ENCODE assay signal across 18 cellular contexts in genomic region chr11:46341454-46341853, GRCh38. TPM values are rescaled to one million over a fixed set of nuclear protein-coding genes. Genes with fewer than 3 reads are reported as not detected.
DNase-seq lines count a peak whose midpoint lies in the region; ATAC-seq, FAIRE-seq and TF ChIP-seq lines count a peak whose summit lies in the region.
"Had no signal": no experiment of that assay in that cellular context is flagged by ENCODE, and none has a peak within 500 bp of the region (broad histone marks: within the 10 kb centered on the region; RNA-seq: fewer than 3 reads in every experiment).

No MANE protein-coding gene starts in this region.

- TF ChIP-seq EP300 in HepG2 (IDR thresholded peaks at IDR 0.05; ENCODE audit: low read depth in 2 of 2, low read length in 2 of 2) (no peak), HepG2 (CRISPR knock-in tag; IDR thresholded peaks at IDR 0.05; ENCODE audit: borderline replicate concordance) (no peak)

- FAIRE-seq in HepG2 (lab: Jason Lieb, UNC): no peak
- FAIRE-seq: D721Med, pancreas had no signal

- peaks cover 48% of the 10 kb centered on the region for H3K4me1 Mint-ChIP-seq in T-helper 17 cell

- TF ChIP-seq CTCF in HepG2 (CRISPR knock-in tag; IDR thresholded peaks at IDR 0.05) (no peak), right lobe of liver (IDR thresholded peaks at IDR 0.05) (no peak), upper lobe of right lung (IDR thresholded peaks at IDR 0.05) (no peak)

- in situ Hi-C loops in HepG2 (cut with HindIII; ENCODE audit: extremely low pct_ligation_motif_present, low pct_unique_long_range_greater_than_20kb): no loop called here

- no peaks in the 10 kb centered on the region for H3K27me3 Mint-ChIP-seq in T-helper 17 cell
- H3K27me3 Mint-ChIP-seq: activated T-cell treated with anti-CD3 and anti-CD28 coated beads, Interleukin-2, amount 50 U/mL, for 24 hours had no signal

- CTCF ChIA-PET in HepG2 (lab: Yijun Ruan, JAX; ENCODE audit: low intra/inter-chr PET ratio, low total read pairs): no interaction called here

- no TSS peak for BruUV-seq in HepG2 (replicated peaks; lab: Mats Ljungman, UMichigan)

- POLR2A ChIA-PET in HepG2 (lab: Yijun Ruan, JAX): no interaction called here

- H3K4me2 ChIP-seq in HepG2 (ENCODE audit: low read depth, low read length): no peak overlapping the region

- no peaks in the 10 kb centered on the region for H3K79me2 ChIP-seq in HepG2 (ENCODE audit: insufficient read depth, low read length)

- no peak for TF ChIP-seq RAD21 in HepG2 (CRISPR knock-in tag; IDR thresholded peaks at IDR 0.05)

- H3K4me3 Mint-ChIP-seq in T-helper 17 cell: no peak overlapping the region
- H3K4me3 Mint-ChIP-seq: activated CD8-positive, alpha-beta T cell treated with anti-CD3 and anti-CD28 coated beads, Interleukin-2, amount 10 ng/mL, durations not matched to agents 7 days and 5 days; activated T-cell treated with anti-CD3 and anti-CD28 coated beads, Interleukin-2, amount 50 U/mL, for 24 hours had no signal

- 35% methylated on average over 3 of the region's 3 CpGs for WGBS in HepG2 (ENCODE audit: low lambda C conversion rate)
- 60% methylated on average over 1 of the region's 3 CpGs for WGBS in right lobe of liver (ENCODE audit: insufficient coverage, low coverage, low lambda C conversion rate, missing lambda C conversion rate)

- no peak for DNase-seq in HepG2 (ENCODE audit: low spot score)
- no peak for DNase-seq in right lobe of liver
- DNase-seq in T-helper 17 cell: no peak
- DNase-seq in upper lobe of right lung: no peak
- no peak for DNase-seq in stimulated activated CD4-positive, alpha-beta T cell treated with anti-CD3 and anti-CD28 coated beads, Interleukin-4, amount 100 ng/mL, for 24 hours
- no peak for DNase-seq in MG63
- no peak for DNase-seq in COR-L47 (lab: John Stamatoyannopoulos, UW)
- DNase-seq: activated CD8-positive, alpha-beta T cell treated with anti-CD3 and anti-CD28 coated beads, Interleukin-2, amount 10 ng/mL, durations not matched to agents 7 days and 5 days; activated T-cell treated with anti-CD3 and anti-CD28 coated beads, Interleukin-2, amount 50 U/mL, for 24 hours; foreskin melanocyte; NCI-H2171; NCI-H526 treated with DMSO at 0.1 percent for 48 hours; pancreas; SHP77 had no signal

- no peaks in the 10 kb centered on the region for H3K36me3 ChIP-seq in HepG2 (replicated peaks in 1 of 2; ENCODE audit: control insufficient read depth in 1 of 2, insufficient read depth in 2 of 2, low read length in 2 of 2)
- no peaks in the 10 kb centered on the region for H3K36me3 ChIP-seq in right lobe of liver
- H3K36me3 ChIP-seq in iPS-15b (ENCODE audit: control insufficient read depth, insufficient read depth, low read length): no peaks in the 10 kb centered on the region
- no peaks in the 10 kb centered on the region for H3K36me3 ChIP-seq in upper lobe of right lung
- no peaks in the 10 kb centered on the region for H3K36me3 ChIP-seq in MG63
- H3K36me3 ChIP-seq: pancreas, tibial nerve had no signal

- H3K4me1 ChIP-seq in HepG2 (ENCODE audit: insufficient read depth, low read length): peaks cover 44% of the 10 kb centered on the region
- H3K4me1 ChIP-seq in right lobe of liver: no peaks in the 10 kb centered on the region
- peaks cover 52% of the 10 kb centered on the region for H3K4me1 ChIP-seq in iPS-15b (ENCODE audit: control insufficient read depth, insufficient read depth, low read length)
- H3K4me1 ChIP-seq in upper lobe of right lung: peaks cover 45% of the 10 kb centered on the region

- no peaks in the 10 kb centered on the region for H4K20me1 ChIP-seq in HepG2 (ENCODE audit: insufficient read depth, low read length)

- H2AFZ ChIP-seq in HepG2 (ENCODE audit: low read length): no peak overlapping the region

- H3K27me3 ChIP-seq in HepG2 (ENCODE audit: control insufficient read depth in 1 of 2, insufficient read depth in 2 of 2, low read length in 2 of 2) (peaks cover 5 to 48% of the 10 kb centered on the region in 2 experiments), right lobe of liver (no peaks in the 10 kb centered on the region), iPS-15b (ENCODE audit: control insufficient read depth, insufficient read depth, low read length) (peaks cover 4% of the 10 kb centered on the region), upper lobe of right lung (no peaks in the 10 kb centered on the region), MG63 (no peaks in the 10 kb centered on the region)
- H3K27me3 ChIP-seq: pancreas had no signal

- no peak overlapping the region for H3K9ac ChIP-seq in HepG2 (ENCODE audit: insufficient read depth, low read depth, low read length)
- H3K9ac ChIP-seq in iPS-15b (ENCODE audit: low read depth, low read length): peak overlapping the region; percentile 5

- H3K9me3 ChIP-seq in HepG2 (ENCODE audit: low read length): no peaks in the 10 kb centered on the region
- H3K9me3 ChIP-seq in right lobe of liver: no peaks in the 10 kb centered on the region
- no peaks in the 10 kb centered on the region for H3K9me3 ChIP-seq in T-helper 17 cell (ENCODE audit: control insufficient read depth, low read length, poor library complexity, severe bottlenecking)
- no peaks in the 10 kb centered on the region for H3K9me3 ChIP-seq in iPS-15b (ENCODE audit: control insufficient read depth, insufficient read depth, low read length)
- H3K9me3 ChIP-seq in upper lobe of right lung: no peaks in the 10 kb centered on the region
- no peaks in the 10 kb centered on the region for H3K9me3 ChIP-seq in MG63
- H3K9me3 ChIP-seq: pancreas, tibial nerve had no signal

- no peak overlapping the region for H3K27ac ChIP-seq in HepG2 (ENCODE audit: extremely low read length, insufficient read depth, low read length)
- H3K27ac ChIP-seq in right lobe of liver: no peak overlapping the region
- peak overlapping the region; percentile 47 for H3K27ac ChIP-seq in upper lobe of right lung
- H3K27ac ChIP-seq: pancreas, tibial nerve had no signal

- no peak overlapping the region for H3K4me3 ChIP-seq in HepG2 (replicated peaks in 1 of 3; ENCODE audit: insufficient read depth in 1 of 3, low read depth in 2 of 3, low read length in 3 of 3)
- no peak overlapping the region for H3K4me3 ChIP-seq in right lobe of liver
- H3K4me3 ChIP-seq in iPS-15b (ENCODE audit: low read depth, low read length): no peak overlapping the region
- no peak overlapping the region for H3K4me3 ChIP-seq in upper lobe of right lung
- no peak overlapping the region for H3K4me3 ChIP-seq in MG63
- H3K4me3 ChIP-seq: pancreas, tibial nerve had no signal

- peak overlapping the region; percentile 92 for H3K27ac Mint-ChIP-seq in T-helper 17 cell
- H3K27ac Mint-ChIP-seq: activated CD8-positive, alpha-beta T cell treated with anti-CD3 and anti-CD28 coated beads, Interleukin-2, amount 10 ng/mL, durations not matched to agents 7 days and 5 days had no signal

- TF ChIP-seq POLR2A in HepG2 (IDR thresholded peaks at IDR 0.05; ENCODE audit: insufficient read depth in 1 of 2, low read depth in 2 of 2, low read length in 2 of 2) (no peak), right lobe of liver (IDR thresholded peaks at IDR 0.05) (no peak)

- H3K36me3 Mint-ChIP-seq in T-helper 17 cell (ENCODE audit: low read depth): peaks cover 2% of the 10 kb centered on the region

- ATAC-seq in HepG2 (no peak), right lobe of liver (no peak), T-helper 17 cell (no peak), upper lobe of right lung (no peak)
- ATAC-seq: activated CD8-positive, alpha-beta T cell treated with anti-CD3 and anti-CD28 coated beads, Interleukin-2, amount 10 ng/mL, durations not matched to agents 7 days and 5 days; pancreas had no signal

- intact Hi-C loops in HepG2 (cut with micrococcal nuclease; ENCODE audit: unreplicated experiment) (no loop called here), right lobe of liver (cut with DNase I) (no loop called here), upper lobe of right lung (cut with DNase I) (no loop called here)

RNA-seq across cellular contexts. Expression of gene DGKZ, which starts 5.8 kb away (rescaled TPM):
- total RNA-seq in HepG2 (2016; rRNA removed; fragmentation: Illumina TruSeq; extraction: Trizol) (14.6 and 20.7 TPM in 2 replicates), right lobe of liver (10 to 100 TPM; 10.7 to 57.9 (median 16.0) TPM), T-helper 17 cell (100 to 1,000 TPM; 194 to 196 TPM), upper lobe of right lung (50.4 TPM)
- 11.9 and 13.2 TPM in 2 replicates for total RNA-seq in HepG2 (2016; cell fraction: cytosol; rRNA removed; fragmentation: Illumina TruSeq; extraction: Trizol; ENCODE audit: low read depth)
- 11.6 and 19.8 TPM in 2 replicates for total RNA-seq in HepG2 (2016; cell fraction: insoluble cytoplasmic fraction; rRNA removed; fragmentation: Illumina TruSeq; extraction: Trizol)
- total RNA-seq in HepG2 (2016; cell fraction: membrane; rRNA removed; fragmentation: Illumina TruSeq; extraction: Trizol): 26.9 and 29.6 TPM in 2 replicates
- 18.5 and 22.1 TPM in 2 replicates for total RNA-seq in HepG2 (2016; cell fraction: nucleus; rRNA removed; fragmentation: Illumina TruSeq; extraction: Trizol)
- polyA plus RNA-seq in HepG2 (2011; rRNA removed): 15.8 and 17.6 TPM in 2 replicates
- polyA plus RNA-seq in HepG2 (2011; cell fraction: cytosol; rRNA removed): 8.8 and 15.2 TPM in 2 replicates
- 108 and 162 TPM in 2 replicates for polyA plus RNA-seq in HepG2 (2011; cell fraction: nucleus; rRNA removed)
- 11.6 and 19.4 TPM in 2 replicates for polyA plus RNA-seq in HepG2 (2012)
- polyA plus RNA-seq in HepG2 (2016; cell fraction: cytosol; fragmentation: Illumina TruSeq; extraction: Trizol; ENCODE audit: low read depth): 18.6 and 18.8 TPM in 2 replicates
- 21.9 and 30.3 TPM in 2 replicates for polyA plus RNA-seq in HepG2 (2016; cell fraction: insoluble cytoplasmic fraction; fragmentation: Illumina TruSeq; extraction: Trizol; ENCODE audit: low read depth)
- polyA plus RNA-seq in HepG2 (2016; cell fraction: membrane; fragmentation: Illumina TruSeq; extraction: Trizol; ENCODE audit: low read depth): 44.5 and 49.9 TPM in 2 replicates
- 65.9 and 71.9 TPM in 2 replicates for polyA plus RNA-seq in HepG2 (2016; cell fraction: nucleus; fragmentation: Illumina TruSeq; extraction: Trizol; ENCODE audit: insufficient read depth, low read depth)
- 43.2 and 71.9 TPM in 2 replicates for polyA minus RNA-seq in HepG2 (2011; rRNA and poly(A)+ RNA removed; ENCODE audit: low replicate concordance)
- 12.3 and 14.8 TPM in 2 replicates for polyA minus RNA-seq in HepG2 (2011; cell fraction: cytosol; rRNA and poly(A)+ RNA removed)
- polyA minus RNA-seq in HepG2 (2011; cell fraction: nucleus; rRNA and poly(A)+ RNA removed): 15.9 and 16.9 TPM in 2 replicates
- 33.4 and 45.4 TPM in 2 replicates for total RNA-seq in MG63 (2014; rRNA removed; shearing (Covaris generic); ENCODE audit: low replicate concordance)

RNA-seq across cellular contexts. Expression of gene MDK, which starts 40.0 kb away (rescaled TPM):
- total RNA-seq in HepG2 (2016; rRNA removed; fragmentation: Illumina TruSeq; extraction: Trizol): 149 and 312 TPM in 2 replicates
- 310 and 356 TPM in 2 replicates for total RNA-seq in HepG2 (2016; cell fraction: cytosol; rRNA removed; fragmentation: Illumina TruSeq; extraction: Trizol; ENCODE audit: low read depth)
- total RNA-seq in HepG2 (2016; cell fraction: insoluble cytoplasmic fraction; rRNA removed; fragmentation: Illumina TruSeq; extraction: Trizol): 138 and 308 TPM in 2 replicates
- 284 and 347 TPM in 2 replicates for total RNA-seq in HepG2 (2016; cell fraction: membrane; rRNA removed; fragmentation: Illumina TruSeq; extraction: Trizol)
- 197 and 254 TPM in 2 replicates for total RNA-seq in HepG2 (2016; cell fraction: nucleus; rRNA removed; fragmentation: Illumina TruSeq; extraction: Trizol)
- 355 and 407 TPM in 2 replicates for polyA plus RNA-seq in HepG2 (2011; rRNA removed)
- polyA plus RNA-seq in HepG2 (2011; cell fraction: cytosol; rRNA removed): 510 and 850 TPM in 2 replicates
- 205 and 210 TPM in 2 replicates for polyA plus RNA-seq in HepG2 (2011; cell fraction: nucleus; rRNA removed)
- 127 and 170 TPM in 2 replicates for polyA plus RNA-seq in HepG2 (2012)
- polyA plus RNA-seq in HepG2 (2016; cell fraction: cytosol; fragmentation: Illumina TruSeq; extraction: Trizol; ENCODE audit: low read depth): 699 and 772 TPM in 2 replicates
- 298 and 351 TPM in 2 replicates for polyA plus RNA-seq in HepG2 (2016; cell fraction: insoluble cytoplasmic fraction; fragmentation: Illumina TruSeq; extraction: Trizol; ENCODE audit: low read depth)
- polyA plus RNA-seq in HepG2 (2016; cell fraction: membrane; fragmentation: Illumina TruSeq; extraction: Trizol; ENCODE audit: low read depth): 584 and 631 TPM in 2 replicates
- 829 and 892 TPM in 2 replicates for polyA plus RNA-seq in HepG2 (2016; cell fraction: nucleus; fragmentation: Illumina TruSeq; extraction: Trizol; ENCODE audit: insufficient read depth, low read depth)
- 1.3 and 126 TPM in 2 replicates for polyA minus RNA-seq in HepG2 (2011; rRNA and poly(A)+ RNA removed; ENCODE audit: low replicate concordance)
- 66.8 and 86.0 TPM in 2 replicates for polyA minus RNA-seq in HepG2 (2011; cell fraction: cytosol; rRNA and poly(A)+ RNA removed)
- polyA minus RNA-seq in HepG2 (2011; cell fraction: nucleus; rRNA and poly(A)+ RNA removed): 18.5 and 19.3 TPM in 2 replicates
- 1 to 10 TPM in 5 of 6 experiments, under 1 TPM in 1; 0.35 to 6.4 (median 4.2) TPM for total RNA-seq in right lobe of liver
- total RNA-seq in T-helper 17 cell: 1 to 10 TPM; 2.6 to 3.7 TPM
- 24.7 TPM for total RNA-seq in upper lobe of right lung
- 0.82 and 2.8 TPM in 2 replicates for total RNA-seq in MG63 (2014; rRNA removed; shearing (Covaris generic); ENCODE audit: low replicate concordance)

RNA-seq across cellular contexts. Expression of gene CHRM4, which starts 50.1 kb away (rescaled TPM):
- total RNA-seq in HepG2 (2016; rRNA removed; fragmentation: Illumina TruSeq; extraction: Trizol) (0.13 TPM in 1 of 2 replicates, not detected in the other), right lobe of liver (not detected), T-helper 17 cell (1 to 10 TPM; 4.3 to 4.8 TPM), upper lobe of right lung (0.35 TPM)
- not detected in 2 replicates for total RNA-seq in HepG2 (2016; cell fraction: cytosol; rRNA removed; fragmentation: Illumina TruSeq; extraction: Trizol; ENCODE audit: low read depth)
- total RNA-seq in HepG2 (2016; cell fraction: insoluble cytoplasmic fraction; rRNA removed; fragmentation: Illumina TruSeq; extraction: Trizol): 0.11 TPM in 1 of 2 replicates, not detected in the other
- total RNA-seq in HepG2 (2016; cell fraction: membrane; rRNA removed; fragmentation: Illumina TruSeq; extraction: Trizol): 0.15 TPM in 1 of 2 replicates, not detected in the other
- total RNA-seq in HepG2 (2016; cell fraction: nucleus; rRNA removed; fragmentation: Illumina TruSeq; extraction: Trizol): 0.25 TPM in 1 of 2 replicates, not detected in the other
- polyA plus RNA-seq in HepG2 (2011; rRNA removed): 0.21 and 0.22 TPM in 2 replicates
- 0.12 and 0.19 TPM in 2 replicates for polyA plus RNA-seq in HepG2 (2011; cell fraction: cytosol; rRNA removed)
- 0.43 and 0.85 TPM in 2 replicates for polyA plus RNA-seq in HepG2 (2011; cell fraction: nucleus; rRNA removed)
- polyA plus RNA-seq in HepG2 (2012): 0.27 TPM in 1 of 2 replicates, not detected in the other
- 0.08 TPM in 1 of 2 replicates, not detected in the other for polyA plus RNA-seq in HepG2 (2016; cell fraction: cytosol; fragmentation: Illumina TruSeq; extraction: Trizol; ENCODE audit: low read depth)
- 0.15 TPM in 1 of 2 replicates, not detected in the other for polyA plus RNA-seq in HepG2 (2016; cell fraction: insoluble cytoplasmic fraction; fragmentation: Illumina TruSeq; extraction: Trizol; ENCODE audit: low read depth)
- 0.21 TPM in 1 of 2 replicates, not detected in the other for polyA plus RNA-seq in HepG2 (2016; cell fraction: membrane; fragmentation: Illumina TruSeq; extraction: Trizol; ENCODE audit: low read depth)
- 0.41 TPM in 1 of 2 replicates, not detected in the other for polyA plus RNA-seq in HepG2 (2016; cell fraction: nucleus; fragmentation: Illumina TruSeq; extraction: Trizol; ENCODE audit: insufficient read depth, low read depth)
- polyA minus RNA-seq in HepG2 (2011; rRNA and poly(A)+ RNA removed; ENCODE audit: low replicate concordance): 0.58 and 0.90 TPM in 2 replicates
- polyA minus RNA-seq in HepG2 (2011; cell fraction: cytosol; rRNA and poly(A)+ RNA removed): not detected in 2 replicates
- 0.50 and 0.52 TPM in 2 replicates for polyA minus RNA-seq in HepG2 (2011; cell fraction: nucleus; rRNA and poly(A)+ RNA removed)
- not detected in 2 replicates for total RNA-seq in MG63 (2014; rRNA removed; shearing (Covaris generic); ENCODE audit: low replicate concordance)
- total RNA-seq: epithelial cell of proximal tubule had no signal
